In the genomic region with DNA sequence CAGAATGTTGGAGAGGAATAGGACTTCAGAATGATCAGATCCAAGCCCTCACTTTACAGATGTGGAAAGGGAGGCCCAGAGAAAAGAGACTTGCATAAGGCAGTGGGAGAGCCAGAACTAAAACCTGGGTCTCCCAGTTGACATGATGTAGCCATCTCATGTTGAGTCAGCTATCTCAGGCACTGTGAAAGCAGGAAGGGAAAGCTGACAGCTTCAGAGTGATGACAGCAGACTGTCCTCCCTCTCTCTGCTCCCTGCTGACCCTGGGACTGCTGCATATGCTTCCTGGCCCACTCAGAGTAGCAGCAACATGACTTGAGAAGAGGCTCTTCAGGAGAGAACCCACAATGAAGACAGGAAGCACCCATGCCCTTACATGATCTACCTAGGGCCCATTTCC, we compare ENCODE assay signal across 11 cellular contexts. TPM values are rescaled to one million over a fixed set of nuclear protein-coding genes. Genes with fewer than 3 reads are reported as not detected.
A peak's percentile ranks its signal among the peaks of the same experiment; 100 is the strongest.
DNase-seq lines count a peak whose midpoint lies in the region; ATAC-seq and TF ChIP-seq lines count a peak whose summit lies in the region.
"Had no signal": no experiment of that assay in that cellular context is flagged by ENCODE, and none has a peak within 500 bp of the region (broad histone marks: within the 10 kb centered on the region; RNA-seq: fewer than 3 reads in every experiment).

No MANE protein-coding gene starts in this region.

- H3K4me1 ChIP-seq in prostate gland (replicated peaks) = no peaks in the 10 kb centered on the region
- H3K4me1 ChIP-seq: BE2C had no signal

- in situ Hi-C loops in brain microvascular endothelial cell (cut with HindIII; ENCODE audit: low pct_ligation_motif_present, low sequenced_read_pairs) = no loop called here

- DNase-seq in ELF-1 (ENCODE audit: low read depth, low spot score) = peak; percentile 29
- no peak for DNase-seq in brain microvascular endothelial cell
- no peak for DNase-seq in prostate gland (ENCODE audit: low spot score)
- no peak for DNase-seq in NCI-H69 (lab: John Stamatoyannopoulos, UW)
- DNase-seq in NCI-H2081 (lab: John Stamatoyannopoulos, UW) = no peak
- DNase-seq: activated B cell treated with CpG ODN at 0.5 μM for 24 hours, BE2C had no signal

- H3K27me3 ChIP-seq in brain microvascular endothelial cell (replicated peaks) = no peaks in the 10 kb centered on the region
- no peaks in the 10 kb centered on the region for H3K27me3 ChIP-seq in prostate gland (replicated peaks; ENCODE audit: insufficient read depth)
- H3K27me3 ChIP-seq: BE2C had no signal

- H3K36me3 ChIP-seq in brain microvascular endothelial cell (replicated peaks) = no peaks in the 10 kb centered on the region
- H3K36me3 ChIP-seq in prostate gland = no peaks in the 10 kb centered on the region
- H3K36me3 ChIP-seq: BE2C had no signal

- ATAC-seq in GM19324 (IDR thresholded peaks at IDR 0.05; ENCODE audit: low FRiP score, unreplicated experiment) = peak; percentile 62
- ATAC-seq in HG02938 (IDR thresholded peaks at IDR 0.05; ENCODE audit: unreplicated experiment) = peak; percentile 72
- ATAC-seq: HCT116 had no signal

- no peaks in the 10 kb centered on the region for H3K9me3 ChIP-seq in prostate gland
- H3K9me3 ChIP-seq: BE2C had no signal

- H3K27ac ChIP-seq in brain microvascular endothelial cell = no peak overlapping the region
- no peak overlapping the region for H3K27ac ChIP-seq in prostate gland

- intact Hi-C loops in prostate gland (cut with DNase I) = no loop called here

- no peak for TF ChIP-seq CTCF in brain microvascular endothelial cell (IDR thresholded peaks at IDR 0.05; ENCODE audit: low read depth, low read length, missing control alignments)
- TF ChIP-seq CTCF in prostate gland (IDR thresholded peaks at IDR 0.05) = no peak

- TF ChIP-seq POLR2A in prostate gland (IDR thresholded peaks at IDR 0.05) = no peak

- H3K4me3 ChIP-seq in brain microvascular endothelial cell (ENCODE audit: low read depth, low read length) (no peak overlapping the region), prostate gland (no peak overlapping the region)

TF ChIP-seq in PFSK-1, 5 proteins besides CTCF, POLR2A, EP300 and RAD21:
- peak; percentile 90 for TF ChIP-seq FOXP2 (optimal IDR thresholded peaks at IDR 0.05; ENCODE audit: borderline replicate concordance, extremely low read depth, extremely low read length, insufficient read depth)
- TF ChIP-seq TAF1 (IDR thresholded peaks at IDR 0.05; ENCODE audit: borderline replicate concordance, insufficient read depth, low read length) = no peak

RNA-seq across cellular contexts. Expression of a gene that starts 14.7 kb away (rescaled TPM):
- 12.2 TPM for polyA plus RNA-seq in PFSK-1 (2012; ENCODE audit: insufficient read length, low read depth)
- total RNA-seq in prostate gland = 10 to 100 TPM in 1 of 2 donors, 1 to 10 TPM in 1; 6.4 to 10.4 TPM
